ENCODE assay signal across 22 cellular contexts in the genomic region with DNA sequence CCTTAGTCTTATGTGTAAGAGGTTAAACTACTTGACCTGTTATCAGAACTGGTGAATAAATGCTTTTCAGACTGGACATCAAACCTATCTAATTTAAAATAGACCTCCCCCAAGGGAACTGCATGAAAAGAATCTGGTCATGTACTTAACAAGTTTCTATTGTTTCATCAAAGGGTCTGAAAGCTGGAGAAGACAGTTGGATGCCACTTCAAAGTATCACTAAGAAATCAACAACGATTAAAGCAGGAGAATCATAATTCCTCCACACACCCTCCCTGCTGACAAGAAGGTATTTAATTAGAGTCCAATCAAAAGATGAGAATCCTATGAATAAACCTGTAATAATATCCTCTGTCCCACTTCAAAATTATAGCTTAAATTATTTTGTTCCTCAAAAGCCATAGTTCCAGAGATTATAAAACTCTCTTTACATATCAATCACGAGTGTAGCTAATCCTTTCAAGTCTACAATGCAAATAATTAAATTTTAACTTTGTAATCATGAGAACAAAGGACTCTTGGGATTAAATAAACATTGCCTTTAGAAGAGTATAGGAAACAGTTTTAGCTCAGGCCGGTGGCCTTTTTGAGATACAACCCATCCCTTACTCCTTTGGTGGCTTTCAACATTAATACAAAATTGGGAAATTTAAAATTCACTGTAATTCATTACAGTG.
"Had no signal": no experiment of that assay in that cellular context is flagged by ENCODE, and none has a peak within 500 bp of the region (broad histone marks: within the 10 kb centered on the region; RNA-seq: fewer than 3 reads in every experiment).

No MANE protein-coding gene starts in this region.

- FAIRE-seq: endothelial cell of umbilical vein, kidney had no signal

- DNase-seq: activated CD4-positive, alpha-beta T cell treated with anti-CD3 and anti-CD28 coated beads for 4 hours; activated CD4-positive, alpha-beta T cell treated with anti-CD3 and anti-CD28 coated beads, Interleukin-2, amount 50 U/mL, for 48 hours; activated CD4-positive, CD25-positive, alpha-beta regulatory T cell; activated effector memory CD4-positive, alpha-beta T cell treated with Interleukin-2 at 50 U/mL for 16 hours; activated naive CD4-positive, alpha-beta T cell treated with anti-CD3 and anti-CD28 coated beads for 36 hours; activated naive CD8-positive, alpha-beta T cell treated with anti-CD3 and anti-CD28 coated beads, Interleukin-2, amount 10 ng/mL, durations not matched to agents 7 days and 5 days; activated T-cell treated with anti-CD3 and anti-CD28 coated beads, Interleukin-2, amount 50 U/mL, for 72 hours; amygdala; body of pancreas; effector memory CD4-positive, alpha-beta T cell; foreskin melanocyte; kidney; lower lobe of right lung; naive B cell; occipital lobe; sigmoid colon; stimulated activated CD4-positive, alpha-beta T cell treated with anti-CD3 and anti-CD28 coated beads, Interleukin-15, amount 100 ng/mL, for 24 hours; stomach had no signal

- ATAC-seq: activated T-cell treated with anti-CD3 and anti-CD28 coated beads, Interleukin-2, amount 50 U/mL, for 72 hours; body of pancreas; esophagus mucosa; left lobe of liver; lower lobe of right lung; stimulated activated memory B cell treated with anti-CD40 and anti-IgM and Interleukin-4, amounts not matched to agents 10 μg/mL and 1 μg/mL and 100 μg/mL, for 72 hours had no signal
